ENCODE assay signal across 1 cellular context in the genomic region with DNA sequence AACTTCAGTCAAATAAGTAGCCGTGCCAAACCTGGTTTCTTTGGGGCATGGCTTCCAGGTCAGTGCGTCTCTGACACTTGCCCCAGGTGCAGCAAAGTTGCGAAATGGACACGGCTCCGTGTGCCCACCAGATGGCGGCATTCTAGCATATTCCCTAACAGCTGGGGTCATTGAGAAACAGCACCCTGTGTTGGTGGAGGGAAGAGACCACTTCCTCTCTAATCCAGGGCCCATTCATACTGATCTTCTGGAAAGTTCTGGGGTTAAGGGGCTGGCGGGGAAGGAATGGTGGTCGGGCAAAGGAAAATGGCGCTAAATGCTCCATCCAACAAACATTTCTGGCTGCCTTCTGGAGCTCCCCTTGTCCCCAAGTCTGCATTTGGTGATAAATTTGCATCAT.
TF ChIP-seq lines count a peak whose summit lies in the region.

No MANE protein-coding gene starts in this region.

TF ChIP-seq in HepG2, 621 proteins besides CTCF, POLR2A, EP300 and RAD21 (continued from another document and continues in another):
- no peak for TF ChIP-seq LCORL (IDR thresholded peaks at IDR 0.05)
- TF ChIP-seq LCORL (CRISPR knock-in tag; IDR thresholded peaks at IDR 0.05): peak; percentile 60
- peak; percentile 77 for TF ChIP-seq GATAD2A (CRISPR knock-in tag; IDR thresholded peaks at IDR 0.05)
- TF ChIP-seq ZBTB38 (CRISPR knock-in tag; IDR thresholded peaks at IDR 0.05): peak; percentile 69; the same call in 1 of the 2 replicates
- TF ChIP-seq, protein P1, sequence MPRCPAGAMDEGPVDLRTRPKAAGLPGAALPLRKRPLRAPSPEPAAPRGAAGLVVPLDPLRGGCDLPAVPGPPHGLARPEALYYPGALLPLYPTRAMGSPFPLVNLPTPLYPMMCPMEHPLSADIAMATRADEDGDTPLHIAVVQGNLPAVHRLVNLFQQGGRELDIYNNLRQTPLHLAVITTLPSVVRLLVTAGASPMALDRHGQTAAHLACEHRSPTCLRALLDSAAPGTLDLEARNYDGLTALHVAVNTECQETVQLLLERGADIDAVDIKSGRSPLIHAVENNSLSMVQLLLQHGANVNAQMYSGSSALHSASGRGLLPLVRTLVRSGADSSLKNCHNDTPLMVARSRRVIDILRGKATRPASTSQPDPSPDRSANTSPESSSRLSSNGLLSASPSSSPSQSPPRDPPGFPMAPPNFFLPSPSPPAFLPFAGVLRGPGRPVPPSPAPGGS (CRISPR knock-in tag; IDR thresholded peaks at IDR 0.05): 0 out of 2 replicates have a peak, but pooled peaks have one; percentile 32
- TF ChIP-seq CREM (IDR thresholded peaks at IDR 0.05): no peak
- no peak for TF ChIP-seq CREM (CRISPR knock-in tag; IDR thresholded peaks at IDR 0.05)
- TF ChIP-seq ZNF547 (CRISPR knock-in tag; IDR thresholded peaks at IDR 0.05): no peak
- TF ChIP-seq, protein P2, sequence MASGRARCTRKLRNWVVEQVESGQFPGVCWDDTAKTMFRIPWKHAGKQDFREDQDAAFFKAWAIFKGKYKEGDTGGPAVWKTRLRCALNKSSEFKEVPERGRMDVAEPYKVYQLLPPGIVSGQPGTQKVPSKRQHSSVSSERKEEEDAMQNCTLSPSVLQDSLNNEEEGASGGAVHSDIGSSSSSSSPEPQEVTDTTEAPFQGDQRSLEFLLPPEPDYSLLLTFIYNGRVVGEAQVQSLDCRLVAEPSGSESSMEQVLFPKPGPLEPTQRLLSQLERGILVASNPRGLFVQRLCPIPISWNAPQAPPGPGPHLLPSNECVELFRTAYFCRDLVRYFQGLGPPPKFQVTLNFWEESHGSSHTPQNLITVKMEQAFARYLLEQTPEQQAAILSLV (CRISPR knock-in tag; IDR thresholded peaks at IDR 0.05; ENCODE audit: borderline replicate concordance): 0 out of 2 replicates have a peak, but pooled peaks have one; percentile 37
- TF ChIP-seq DNMT3B (CRISPR knock-in tag; conservative IDR thresholded peaks at IDR 0.05): 0 out of 2 replicates have a peak, but pooled peaks have one; percentile 38
- TF ChIP-seq, protein P3, sequence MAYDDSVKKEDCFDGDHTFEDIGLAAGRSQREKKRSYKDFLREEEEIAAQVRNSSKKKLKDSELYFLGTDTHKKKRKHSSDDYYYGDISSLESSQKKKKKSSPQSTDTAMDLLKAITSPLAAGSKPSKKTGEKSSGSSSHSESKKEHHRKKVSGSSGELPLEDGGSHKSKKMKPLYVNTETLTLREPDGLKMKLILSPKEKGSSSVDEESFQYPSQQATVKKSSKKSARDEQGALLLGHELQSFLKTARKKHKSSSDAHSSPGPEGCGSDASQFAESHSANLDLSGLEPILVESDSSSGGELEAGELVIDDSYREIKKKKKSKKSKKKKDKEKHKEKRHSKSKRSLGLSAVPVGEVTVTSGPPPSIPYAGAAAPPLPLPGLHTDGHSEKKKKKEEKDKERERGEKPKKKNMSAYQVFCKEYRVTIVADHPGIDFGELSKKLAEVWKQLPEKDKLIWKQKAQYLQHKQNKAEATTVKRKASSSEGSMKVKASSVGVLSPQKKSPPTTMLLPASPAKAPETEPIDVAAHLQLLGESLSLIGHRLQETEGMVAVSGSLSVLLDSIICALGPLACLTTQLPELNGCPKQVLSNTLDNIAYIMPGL (CRISPR knock-in tag; IDR thresholded peaks at IDR 0.05; ENCODE audit: borderline replicate concordance in 1 of 2, low read depth in 1 of 2): peak; percentile 59 to 63; a peak in 2 of 4 replicates
- TF ChIP-seq, protein P4, sequence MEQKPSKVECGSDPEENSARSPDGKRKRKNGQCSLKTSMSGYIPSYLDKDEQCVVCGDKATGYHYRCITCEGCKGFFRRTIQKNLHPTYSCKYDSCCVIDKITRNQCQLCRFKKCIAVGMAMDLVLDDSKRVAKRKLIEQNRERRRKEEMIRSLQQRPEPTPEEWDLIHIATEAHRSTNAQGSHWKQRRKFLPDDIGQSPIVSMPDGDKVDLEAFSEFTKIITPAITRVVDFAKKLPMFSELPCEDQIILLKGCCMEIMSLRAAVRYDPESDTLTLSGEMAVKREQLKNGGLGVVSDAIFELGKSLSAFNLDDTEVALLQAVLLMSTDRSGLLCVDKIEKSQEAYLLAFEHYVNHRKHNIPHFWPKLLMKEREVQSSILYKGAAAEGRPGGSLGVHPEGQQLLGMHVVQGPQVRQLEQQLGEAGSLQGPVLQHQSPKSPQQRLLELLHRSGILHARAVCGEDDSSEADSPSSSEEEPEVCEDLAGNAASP (CRISPR knock-in tag; IDR thresholded peaks at IDR 0.05; ENCODE audit: borderline replicate concordance): peak; percentile 76; the same call in 1 of the 2 replicates
- TF ChIP-seq THYN1 (CRISPR knock-in tag; IDR thresholded peaks at IDR 0.05; ENCODE audit: borderline replicate concordance, low read depth): no peak
- TF ChIP-seq ZNF382 (CRISPR knock-in tag; IDR thresholded peaks at IDR 0.05; ENCODE audit: borderline replicate concordance): no peak
- no peak for TF ChIP-seq TEAD2 (CRISPR knock-in tag; IDR thresholded peaks at IDR 0.05)
- no peak for TF ChIP-seq RARG (CRISPR knock-in tag; IDR thresholded peaks at IDR 0.05; ENCODE audit: low read depth)
- TF ChIP-seq RBAK (CRISPR knock-in tag; IDR thresholded peaks at IDR 0.05): no peak
- TF ChIP-seq, protein P5, sequence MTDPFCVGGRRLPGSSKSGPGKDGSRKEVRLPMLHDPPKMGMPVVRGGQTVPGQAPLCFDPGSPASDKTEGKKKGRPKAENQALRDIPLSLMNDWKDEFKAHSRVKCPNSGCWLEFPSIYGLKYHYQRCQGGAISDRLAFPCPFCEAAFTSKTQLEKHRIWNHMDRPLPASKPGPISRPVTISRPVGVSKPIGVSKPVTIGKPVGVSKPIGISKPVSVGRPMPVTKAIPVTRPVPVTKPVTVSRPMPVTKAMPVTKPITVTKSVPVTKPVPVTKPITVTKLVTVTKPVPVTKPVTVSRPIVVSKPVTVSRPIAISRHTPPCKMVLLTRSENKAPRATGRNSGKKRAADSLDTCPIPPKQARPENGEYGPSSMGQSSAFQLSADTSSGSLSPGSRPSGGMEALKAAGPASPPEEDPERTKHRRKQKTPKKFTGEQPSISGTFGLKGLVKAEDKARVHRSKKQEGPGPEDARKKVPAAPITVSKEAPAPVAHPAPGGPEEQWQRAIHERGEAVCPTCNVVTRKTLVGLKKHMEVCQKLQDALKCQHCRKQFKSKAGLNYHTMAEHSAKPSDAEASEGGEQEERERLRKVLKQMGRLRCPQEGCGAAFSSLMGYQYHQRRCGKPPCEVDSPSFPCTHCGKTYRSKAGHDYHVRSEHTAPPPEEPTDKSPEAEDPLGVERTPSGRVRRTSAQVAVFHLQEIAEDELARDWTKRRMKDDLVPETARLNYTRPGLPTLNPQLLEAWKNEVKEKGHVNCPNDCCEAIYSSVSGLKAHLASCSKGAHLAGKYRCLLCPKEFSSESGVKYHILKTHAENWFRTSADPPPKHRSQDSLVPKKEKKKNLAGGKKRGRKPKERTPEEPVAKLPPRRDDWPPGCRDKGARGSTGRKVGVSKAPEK (CRISPR knock-in tag; IDR thresholded peaks at IDR 0.05; ENCODE audit: borderline replicate concordance): 0 out of 2 replicates have a peak, but pooled peaks have one; percentile 51
- no peak for TF ChIP-seq MZF1 (CRISPR knock-in tag; IDR thresholded peaks at IDR 0.05; ENCODE audit: borderline replicate concordance)
- no peak for TF ChIP-seq SCMH1 (CRISPR knock-in tag; IDR thresholded peaks at IDR 0.05; ENCODE audit: borderline replicate concordance)
- TF ChIP-seq ZNF326 (CRISPR knock-in tag; IDR thresholded peaks at IDR 0.05; ENCODE audit: borderline replicate concordance): no peak
- no peak for TF ChIP-seq ZNF720 (CRISPR knock-in tag; IDR thresholded peaks at IDR 0.05)
- TF ChIP-seq, protein P6, sequence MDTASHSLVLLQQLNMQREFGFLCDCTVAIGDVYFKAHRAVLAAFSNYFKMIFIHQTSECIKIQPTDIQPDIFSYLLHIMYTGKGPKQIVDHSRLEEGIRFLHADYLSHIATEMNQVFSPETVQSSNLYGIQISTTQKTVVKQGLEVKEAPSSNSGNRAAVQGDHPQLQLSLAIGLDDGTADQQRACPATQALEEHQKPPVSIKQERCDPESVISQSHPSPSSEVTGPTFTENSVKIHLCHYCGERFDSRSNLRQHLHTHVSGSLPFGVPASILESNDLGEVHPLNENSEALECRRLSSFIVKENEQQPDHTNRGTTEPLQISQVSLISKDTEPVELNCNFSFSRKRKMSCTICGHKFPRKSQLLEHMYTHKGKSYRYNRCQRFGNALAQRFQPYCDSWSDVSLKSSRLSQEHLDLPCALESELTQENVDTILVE (CRISPR knock-in tag; IDR thresholded peaks at IDR 0.05): 0 out of 2 replicates have a peak, but pooled peaks have one; percentile 37
- no peak for TF ChIP-seq HIVEP1 (CRISPR knock-in tag; IDR thresholded peaks at IDR 0.05)
- TF ChIP-seq, protein P7, sequence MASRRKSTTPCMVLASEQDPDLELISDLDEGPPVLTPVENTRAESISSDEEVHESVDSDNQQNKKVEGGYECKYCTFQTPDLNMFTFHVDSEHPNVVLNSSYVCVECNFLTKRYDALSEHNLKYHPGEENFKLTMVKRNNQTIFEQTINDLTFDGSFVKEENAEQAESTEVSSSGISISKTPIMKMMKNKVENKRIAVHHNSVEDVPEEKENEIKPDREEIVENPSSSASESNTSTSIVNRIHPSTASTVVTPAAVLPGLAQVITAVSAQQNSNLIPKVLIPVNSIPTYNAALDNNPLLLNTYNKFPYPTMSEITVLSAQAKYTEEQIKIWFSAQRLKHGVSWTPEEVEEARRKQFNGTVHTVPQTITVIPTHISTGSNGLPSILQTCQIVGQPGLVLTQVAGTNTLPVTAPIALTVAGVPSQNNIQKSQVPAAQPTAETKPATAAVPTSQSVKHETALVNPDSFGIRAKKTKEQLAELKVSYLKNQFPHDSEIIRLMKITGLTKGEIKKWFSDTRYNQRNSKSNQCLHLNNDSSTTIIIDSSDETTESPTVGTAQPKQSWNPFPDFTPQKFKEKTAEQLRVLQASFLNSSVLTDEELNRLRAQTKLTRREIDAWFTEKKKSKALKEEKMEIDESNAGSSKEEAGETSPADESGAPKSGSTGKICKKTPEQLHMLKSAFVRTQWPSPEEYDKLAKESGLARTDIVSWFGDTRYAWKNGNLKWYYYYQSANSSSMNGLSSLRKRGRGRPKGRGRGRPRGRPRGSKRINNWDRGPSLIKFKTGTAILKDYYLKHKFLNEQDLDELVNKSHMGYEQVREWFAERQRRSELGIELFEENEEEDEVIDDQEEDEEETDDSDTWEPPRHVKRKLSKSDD (CRISPR knock-in tag; IDR thresholded peaks at IDR 0.05; ENCODE audit: low read depth): 0 out of 2 replicates have a peak, but pooled peaks have one; percentile 46
- peak; percentile 38; the same call in 1 of the 2 replicates for TF ChIP-seq THAP11 (CRISPR knock-in tag; IDR thresholded peaks at IDR 0.05)
- peak; percentile 81 for TF ChIP-seq IRF2 (CRISPR knock-in tag; IDR thresholded peaks at IDR 0.05)
- TF ChIP-seq, protein P8, sequence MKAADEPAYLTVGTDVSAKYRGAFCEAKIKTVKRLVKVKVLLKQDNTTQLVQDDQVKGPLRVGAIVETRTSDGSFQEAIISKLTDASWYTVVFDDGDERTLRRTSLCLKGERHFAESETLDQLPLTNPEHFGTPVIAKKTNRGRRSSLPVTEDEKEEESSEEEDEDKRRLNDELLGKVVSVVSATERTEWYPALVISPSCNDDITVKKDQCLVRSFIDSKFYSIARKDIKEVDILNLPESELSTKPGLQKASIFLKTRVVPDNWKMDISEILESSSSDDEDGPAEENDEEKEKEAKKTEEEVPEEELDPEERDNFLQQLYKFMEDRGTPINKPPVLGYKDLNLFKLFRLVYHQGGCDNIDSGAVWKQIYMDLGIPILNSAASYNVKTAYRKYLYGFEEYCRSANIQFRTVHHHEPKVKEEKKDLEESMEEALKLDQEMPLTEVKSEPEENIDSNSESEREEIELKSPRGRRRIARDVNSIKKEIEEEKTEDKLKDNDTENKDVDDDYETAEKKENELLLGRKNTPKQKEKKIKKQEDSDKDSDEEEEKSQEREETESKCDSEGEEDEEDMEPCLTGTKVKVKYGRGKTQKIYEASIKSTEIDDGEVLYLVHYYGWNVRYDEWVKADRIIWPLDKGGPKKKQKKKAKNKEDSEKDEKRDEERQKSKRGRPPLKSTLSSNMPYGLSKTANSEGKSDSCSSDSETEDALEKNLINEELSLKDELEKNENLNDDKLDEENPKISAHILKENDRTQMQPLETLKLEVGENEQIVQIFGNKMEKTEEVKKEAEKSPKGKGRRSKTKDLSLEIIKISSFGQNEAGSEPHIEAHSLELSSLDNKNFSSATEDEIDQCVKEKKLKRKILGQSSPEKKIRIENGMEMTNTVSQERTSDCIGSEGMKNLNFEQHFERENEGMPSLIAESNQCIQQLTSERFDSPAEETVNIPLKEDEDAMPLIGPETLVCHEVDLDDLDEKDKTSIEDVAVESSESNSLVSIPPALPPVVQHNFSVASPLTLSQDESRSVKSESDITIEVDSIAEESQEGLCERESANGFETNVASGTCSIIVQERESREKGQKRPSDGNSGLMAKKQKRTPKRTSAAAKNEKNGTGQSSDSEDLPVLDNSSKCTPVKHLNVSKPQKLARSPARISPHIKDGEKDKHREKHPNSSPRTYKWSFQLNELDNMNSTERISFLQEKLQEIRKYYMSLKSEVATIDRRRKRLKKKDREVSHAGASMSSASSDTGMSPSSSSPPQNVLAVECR (CRISPR knock-in tag; IDR thresholded peaks at IDR 0.05; ENCODE audit: borderline replicate concordance): peak; percentile 36; the same call in 1 of the 2 replicates
- TF ChIP-seq ZNF292 (CRISPR knock-in tag; IDR thresholded peaks at IDR 0.05; ENCODE audit: borderline replicate concordance, low read depth): peak; percentile 47; the same call in 1 of the 2 replicates
- TF ChIP-seq, protein P9, sequence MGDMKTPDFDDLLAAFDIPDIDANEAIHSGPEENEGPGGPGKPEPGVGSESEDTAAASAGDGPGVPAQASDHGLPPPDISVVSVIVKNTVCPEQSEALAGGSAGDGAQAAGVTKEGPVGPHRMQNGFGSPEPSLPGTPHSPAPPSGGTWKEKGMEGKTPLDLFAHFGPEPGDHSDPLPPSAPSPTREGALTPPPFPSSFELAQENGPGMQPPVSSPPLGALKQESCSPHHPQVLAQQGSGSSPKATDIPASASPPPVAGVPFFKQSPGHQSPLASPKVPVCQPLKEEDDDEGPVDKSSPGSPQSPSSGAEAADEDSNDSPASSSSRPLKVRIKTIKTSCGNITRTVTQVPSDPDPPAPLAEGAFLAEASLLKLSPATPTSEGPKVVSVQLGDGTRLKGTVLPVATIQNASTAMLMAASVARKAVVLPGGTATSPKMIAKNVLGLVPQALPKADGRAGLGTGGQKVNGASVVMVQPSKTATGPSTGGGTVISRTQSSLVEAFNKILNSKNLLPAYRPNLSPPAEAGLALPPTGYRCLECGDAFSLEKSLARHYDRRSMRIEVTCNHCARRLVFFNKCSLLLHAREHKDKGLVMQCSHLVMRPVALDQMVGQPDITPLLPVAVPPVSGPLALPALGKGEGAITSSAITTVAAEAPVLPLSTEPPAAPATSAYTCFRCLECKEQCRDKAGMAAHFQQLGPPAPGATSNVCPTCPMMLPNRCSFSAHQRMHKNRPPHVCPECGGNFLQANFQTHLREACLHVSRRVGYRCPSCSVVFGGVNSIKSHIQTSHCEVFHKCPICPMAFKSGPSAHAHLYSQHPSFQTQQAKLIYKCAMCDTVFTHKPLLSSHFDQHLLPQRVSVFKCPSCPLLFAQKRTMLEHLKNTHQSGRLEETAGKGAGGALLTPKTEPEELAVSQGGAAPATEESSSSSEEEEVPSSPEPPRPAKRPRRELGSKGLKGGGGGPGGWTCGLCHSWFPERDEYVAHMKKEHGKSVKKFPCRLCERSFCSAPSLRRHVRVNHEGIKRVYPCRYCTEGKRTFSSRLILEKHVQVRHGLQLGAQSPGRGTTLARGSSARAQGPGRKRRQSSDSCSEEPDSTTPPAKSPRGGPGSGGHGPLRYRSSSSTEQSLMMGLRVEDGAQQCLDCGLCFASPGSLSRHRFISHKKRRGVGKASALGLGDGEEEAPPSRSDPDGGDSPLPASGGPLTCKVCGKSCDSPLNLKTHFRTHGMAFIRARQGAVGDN (CRISPR knock-in tag; IDR thresholded peaks at IDR 0.05): peak; percentile 72
- TF ChIP-seq TBX3 (IDR thresholded peaks at IDR 0.05; ENCODE audit: borderline replicate concordance): no peak
- no peak for TF ChIP-seq NR3C1 (CRISPR knock-in tag; IDR thresholded peaks at IDR 0.05)
- no peak for TF ChIP-seq ZEB1 (IDR thresholded peaks at IDR 0.05; ENCODE audit: insufficient replicate concordance, low read depth)
- TF ChIP-seq CAMTA2 (CRISPR knock-in tag; IDR thresholded peaks at IDR 0.05; ENCODE audit: borderline replicate concordance): no peak
- peak; percentile 54 for TF ChIP-seq ZNF350 (CRISPR knock-in tag; IDR thresholded peaks at IDR 0.05; ENCODE audit: borderline replicate concordance, low read depth)
